ENCODE assay signal across 29 cellular contexts in the genomic region with DNA sequence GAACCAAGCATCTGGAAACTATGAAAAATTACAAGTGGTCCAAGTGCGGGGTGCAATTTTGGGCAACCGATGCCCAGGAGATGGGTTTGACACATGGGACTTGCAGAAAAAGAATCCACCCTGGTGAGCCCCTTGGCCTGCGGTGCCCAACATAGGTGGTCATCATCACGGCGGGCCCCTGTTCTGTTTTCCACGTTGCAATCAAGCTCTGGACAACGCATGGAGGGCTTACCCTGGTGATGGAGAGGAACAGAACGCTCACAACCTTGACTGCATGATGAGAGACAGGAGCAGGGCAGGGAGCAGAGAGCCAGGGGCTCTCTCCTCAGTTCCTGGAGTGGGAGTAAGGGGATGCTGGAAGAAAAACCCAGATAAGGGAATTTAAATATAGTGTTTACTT.
"Had no signal": no experiment of that assay in that cellular context is flagged by ENCODE, and none has a peak within 500 bp of the region (broad histone marks: within the 10 kb centered on the region; RNA-seq: fewer than 3 reads in every experiment).

No MANE protein-coding gene starts in this region.

- H3K4me3 ChIP-seq: ascending aorta, cardiac muscle cell had no signal

- H3K36me3 ChIP-seq: ascending aorta, cardiac muscle cell had no signal

- ATAC-seq: activated CD8-positive, alpha-beta T cell treated with anti-CD3 and anti-CD28 coated beads for 36 hours; activated naive CD8-positive, alpha-beta T cell treated with anti-CD3 and anti-CD28 coated beads, Interleukin-2, amount 50 U/mL, for 24 hours; activated T-cell treated with anti-CD3 and anti-CD28 coated beads, Interleukin-2, amount 50 U/mL, for 4 hours; activated T-cell treated with anti-CD3 and anti-CD28 coated beads, Interleukin-2, amount 50 U/mL, for 72 hours; activated T-helper 17 cell treated with anti-CD3 and anti-CD28 coated beads, Interleukin-2, amount 50 U/mL, for 72 hours had no signal

- H3K4me1 ChIP-seq: ascending aorta had no signal

- H3K27me3 ChIP-seq: ascending aorta, cardiac muscle cell had no signal

- DNase-seq: activated B cell treated with CpG ODN at 0.5 μM for 24 hours; activated CD4-positive, alpha-beta memory T cell treated with anti-CD3 and anti-CD28 coated beads for 36 hours; activated CD4-positive, alpha-beta T cell treated with anti-CD3 and anti-CD28 coated beads for 4 hours; activated CD4-positive, alpha-beta T cell treated with anti-CD3 and anti-CD28 coated beads, Interleukin-2, amount 10 ng/mL, durations not matched to agents 24 days and 14 days; activated CD4-positive, alpha-beta T cell treated with anti-CD3 and anti-CD28 coated beads, Interleukin-2, amount 50 U/mL, for 1 hour; activated CD4-positive, alpha-beta T cell treated with anti-CD3 and anti-CD28 coated beads, Interleukin-2, amount 50 U/mL, for 4 hours; activated CD4-positive, CD25-positive, alpha-beta regulatory T cell treated with anti-CD3 and anti-CD28 coated beads, Interleukin-2, amount 50 U/mL, for 72 hours; activated CD8-positive, alpha-beta memory T cell treated with anti-CD3 and anti-CD28 coated beads, Interleukin-2, amount 50 U/mL, for 4 hours; activated CD8-positive, alpha-beta T cell treated with anti-CD3 and anti-CD28 coated beads for 36 hours; activated effector memory CD4-positive, alpha-beta T cell treated with anti-CD3 and anti-CD28 coated beads, Interleukin-2, amount 50 U/mL, for 16 hours; activated naive CD4-positive, alpha-beta T cell treated with anti-CD3 and anti-CD28 coated beads, Interleukin-2, amount 10 ng/mL, durations not matched to agents 7 days and 5 days; activated naive CD4-positive, alpha-beta T cell treated with Interleukin-2 at 50 U/mL for 16 hours; activated naive CD8-positive, alpha-beta T cell treated with anti-CD3 and anti-CD28 coated beads, Interleukin-2, amount 10 ng/mL, durations not matched to agents 7 days and 5 days; activated naive CD8-positive, alpha-beta T cell treated with anti-CD3 and anti-CD28 coated beads, Interleukin-2, amount 50 U/mL, for 24 hours; activated T-cell treated with anti-CD3 and anti-CD28 coated beads for 4 hours; activated T-cell treated with anti-CD3 and anti-CD28 coated beads, Interleukin-2, amount 50 U/mL, for 1 hour; activated T-cell treated with anti-CD3 and anti-CD28 coated beads, Interleukin-2, amount 50 U/mL, for 4 hours; activated T-cell treated with anti-CD3 and anti-CD28 coated beads, Interleukin-2, amount 50 U/mL, for 72 hours; amygdala; anterior cingulate cortex; central memory CD4-positive, alpha-beta T cell; SW 1271; T-helper 1 cell; T-helper 2 cell; T-helper 9 cell had no signal

- H3K9me3 ChIP-seq: ascending aorta had no signal

- H3K27ac ChIP-seq: ascending aorta, cardiac muscle cell, VCaP had no signal
